28 cellular contexts compared by ENCODE assay signal in genomic region chr14:104287301-104288009, GRCh38.
A peak's percentile ranks its signal among the peaks of the same experiment; 100 is the strongest.
DNase-seq lines count a peak whose midpoint lies in the region; ATAC-seq and TF ChIP-seq lines count a peak whose summit lies in the region.
"Had no signal": no experiment of that assay in that cellular context is flagged by ENCODE, and none has a peak within 500 bp of the region (broad histone marks: within the 10 kb centered on the region; RNA-seq: fewer than 3 reads in every experiment).

No MANE protein-coding gene starts in this region.

- TF ChIP-seq EP300 in ovary (IDR thresholded peaks at IDR 0.05), result no peak

- no peaks in the 10 kb centered on the region for H3K36me3 Mint-ChIP-seq in CD14-positive monocyte
- no peaks in the 10 kb centered on the region for H3K36me3 Mint-ChIP-seq in WTC11

- CTCF ChIA-PET in WTC11 (lab: Charles Lee), result interaction anchor here (0.8 kb wide), 1 partner anchor 13 kb away, joined by 3 read pairs; no protein-coding TSS in a partner anchor

- H3K36me3 ChIP-seq in ovary, result no peaks in the 10 kb centered on the region
- H3K36me3 ChIP-seq: MG63, suprapubic skin, upper lobe of left lung had no signal

- H3K27ac Mint-ChIP-seq in CD14-positive monocyte, result no peak overlapping the region
- no peak overlapping the region for H3K27ac Mint-ChIP-seq in WTC11
- H3K27ac Mint-ChIP-seq: activated CD4-positive, alpha-beta memory T cell treated with anti-CD3 and anti-CD28 coated beads, Interleukin-2, amount 10 ng/mL, durations not matched to agents 7 days and 5 days; activated T-helper 17 cell treated with anti-CD3 and anti-CD28 coated beads, Interleukin-2, amount 50 U/mL, for 72 hours; dendritic cell treated with granulocyte-macrophage colony-stimulating factor and Interleukin-4, amounts not matched to agents 40 ng/mL and 50 ng/mL, for 4 days; T-helper 17 cell had no signal

- POLR2A ChIA-PET in WTC11 (lab: Charles Lee), result interaction anchor here (1.0 kb wide), 1 partner anchor 19 kb away, joined by 3 read pairs; no protein-coding TSS in a partner anchor

- H3K4me3 ChIP-seq in right cardiac atrium (ENCODE audit: low read length) (no peak overlapping the region), ovary (no peak overlapping the region)
- H3K4me3 ChIP-seq: MG63, suprapubic skin, upper lobe of left lung had no signal

- peaks cover 0 to 9% (median 4%) of the 10 kb centered on the region in 7 donors for H3K9me3 Mint-ChIP-seq in CD14-positive monocyte
- H3K9me3 Mint-ChIP-seq in WTC11, result peaks cover 12% of the 10 kb centered on the region
- H3K9me3 Mint-ChIP-seq: activated T-helper 17 cell treated with anti-CD3 and anti-CD28 coated beads, Interleukin-2, amount 50 U/mL, for 72 hours had no signal

- H3K9me3 ChIP-seq in right cardiac atrium (ENCODE audit: control insufficient read depth, low read length) (no peaks in the 10 kb centered on the region), ovary (no peaks in the 10 kb centered on the region)
- H3K9me3 ChIP-seq: Caco-2, MG63, suprapubic skin, upper lobe of left lung had no signal

- H3K27ac ChIP-seq in right cardiac atrium (ENCODE audit: low read length) (no peak overlapping the region), ovary (no peak overlapping the region)
- H3K27ac ChIP-seq: KMS-11, suprapubic skin, upper lobe of left lung had no signal

- TF ChIP-seq CTCF in CD14-positive monocyte (IDR thresholded peaks at IDR 0.05) (no peak), WTC11 (IDR thresholded peaks at IDR 0.05) (no peak), ovary (IDR thresholded peaks at IDR 0.05) (no peak)

- 92% methylated on average over 11 of the region's 11 CpGs for WGBS in right cardiac atrium
- WGBS in ovary, 3 donors, result 81 to 89% (median 87%) methylated on average over 11 of the region's 11 CpGs

- no peak for TF ChIP-seq POLR2A in ovary (IDR thresholded peaks at IDR 0.05)

- H3K4me3 Mint-ChIP-seq in CD14-positive monocyte (no peak overlapping the region), WTC11 (no peak overlapping the region; the same call in 1 of the 2 replicates)
- H3K4me3 Mint-ChIP-seq: activated CD4-positive, alpha-beta memory T cell treated with anti-CD3 and anti-CD28 coated beads, Interleukin-2, amount 10 ng/mL, durations not matched to agents 7 days and 5 days; activated T-helper 17 cell treated with anti-CD3 and anti-CD28 coated beads, Interleukin-2, amount 50 U/mL, for 72 hours; dendritic cell treated with granulocyte-macrophage colony-stimulating factor and Interleukin-4, amounts not matched to agents 40 ng/mL and 50 ng/mL, for 4 days; T-helper 17 cell had no signal

- ATAC-seq in WTC11, result no peak
- no peak for ATAC-seq in right cardiac atrium
- ATAC-seq in GM18867 (IDR thresholded peaks at IDR 0.05; ENCODE audit: unreplicated experiment), result no peak
- ATAC-seq: activated T-helper 17 cell treated with anti-CD3 and anti-CD28 coated beads, Interleukin-2, amount 50 U/mL, for 72 hours; esophagus mucosa; T-helper 17 cell had no signal

- intact Hi-C loops in CD14-positive monocyte (cut with micrococcal nuclease), result no loop called here
- intact Hi-C loops in right cardiac atrium (cut with DNase I), result no loop called here
- intact Hi-C loops in ovary (cut with DNase I), result no loop called here

- DNase-seq in CD14-positive monocyte (ENCODE audit: low spot score) (peak; percentile 32), WTC11 (ENCODE audit: low spot score) (peak; percentile 7), right cardiac atrium (peak; percentile 3 to 33 (median 29)), ovary (peak in 3 of 5 donors; percentile 11 to 20 (median 13)), 8988T (no peak), amniotic stem cell (lab: John Stamatoyannopoulos, UW) (no peak)
- DNase-seq: activated CD4-positive, alpha-beta memory T cell treated with anti-CD3 and anti-CD28 coated beads, Interleukin-2, amount 10 ng/mL, durations not matched to agents 7 days and 5 days; activated CD4-positive, alpha-beta T cell treated with anti-CD3 and anti-CD28 coated beads for 1 hour; C1 segment of cervical spinal cord; central memory CD4-positive, alpha-beta T cell; DMS53; foreskin fibroblast; HCEC 1CT; mammary epithelial cell; MG63; NCI-H1105; NCI-H1930; NCI-H524; stimulated activated naive CD4-positive, alpha-beta T cell treated with Interleukin-2 at 50 U/mL for 16 hours had no signal

- H3K4me1 Mint-ChIP-seq in CD14-positive monocyte (no peaks in the 10 kb centered on the region), WTC11 (peaks cover 36% of the 10 kb centered on the region)
- H3K4me1 Mint-ChIP-seq: activated CD4-positive, alpha-beta memory T cell treated with anti-CD3 and anti-CD28 coated beads, Interleukin-2, amount 10 ng/mL, durations not matched to agents 7 days and 5 days; activated T-helper 17 cell treated with anti-CD3 and anti-CD28 coated beads, Interleukin-2, amount 50 U/mL, for 72 hours had no signal

- H3K27me3 Mint-ChIP-seq in CD14-positive monocyte (ENCODE audit: low read depth in 3 of 3), result peaks cover 0 to 2% (median 1%) of the 10 kb centered on the region in 3 donors
- H3K27me3 Mint-ChIP-seq in WTC11 (ENCODE audit: low read depth), result no peaks in the 10 kb centered on the region; the same call in 1 of the 2 replicates
- H3K27me3 Mint-ChIP-seq: activated CD4-positive, alpha-beta memory T cell treated with anti-CD3 and anti-CD28 coated beads, Interleukin-2, amount 10 ng/mL, durations not matched to agents 7 days and 5 days; activated T-helper 17 cell treated with anti-CD3 and anti-CD28 coated beads, Interleukin-2, amount 50 U/mL, for 72 hours; dendritic cell treated with granulocyte-macrophage colony-stimulating factor and Interleukin-4, amounts not matched to agents 40 ng/mL and 50 ng/mL, for 4 days; T-helper 17 cell had no signal

- H3K4me1 ChIP-seq in right cardiac atrium (ENCODE audit: control insufficient read depth, insufficient read depth, low read length) (no peaks in the 10 kb centered on the region), ovary (ENCODE audit: insufficient read depth) (no peaks in the 10 kb centered on the region)
- H3K4me1 ChIP-seq: Caco-2, suprapubic skin, upper lobe of left lung had no signal

- H3K27me3 ChIP-seq in right cardiac atrium (ENCODE audit: control insufficient read depth, insufficient read depth) (no peaks in the 10 kb centered on the region), ovary (no peaks in the 10 kb centered on the region)
- H3K27me3 ChIP-seq: MG63, upper lobe of left lung had no signal

TF ChIP-seq in WTC11, 78 proteins besides CTCF, POLR2A, EP300 and RAD21:
- no peak for TF ChIP-seq E2F4 (CRISPR knock-in tag; IDR thresholded peaks at IDR 0.05; ENCODE audit: borderline replicate concordance, low read depth)
- no peak for TF ChIP-seq ZSCAN18 (CRISPR knock-in tag; IDR thresholded peaks at IDR 0.05)
- no peak for TF ChIP-seq GRHL2 (CRISPR knock-in tag; IDR thresholded peaks at IDR 0.05; ENCODE audit: insufficient replicate concordance, severe bottlenecking)
- no peak for TF ChIP-seq AFF4 (CRISPR knock-in tag; IDR thresholded peaks at IDR 0.05; ENCODE audit: borderline replicate concordance)
- no peak for TF ChIP-seq KAT7 (CRISPR knock-in tag; IDR thresholded peaks at IDR 0.05; ENCODE audit: borderline replicate concordance)
- TF ChIP-seq NFYB (CRISPR knock-in tag; conservative IDR thresholded peaks at IDR 0.05; ENCODE audit: low read depth), result no peak
- no peak for TF ChIP-seq NFE2L1 (CRISPR knock-in tag; IDR thresholded peaks at IDR 0.05)

Comparison
In these comparisons a context has a peak if more than half of its experiments do, and no peak if none do; other contexts are left out.
1. DNase-seq: peak in CD14-positive monocyte (single experiment), WTC11 (single experiment), right cardiac atrium (3 of 3) and ovary (3 of 5); none in 8988T (single experiment) and amniotic stem cell (single experiment).